Comparison of ENCODE assay signal across 23 cellular contexts in genomic region chr11:104819603-104820002, GRCh38.
"Had no signal": no experiment of that assay in that cellular context is flagged by ENCODE, and none has a peak within 500 bp of the region (broad histone marks: within the 10 kb centered on the region; RNA-seq: fewer than 3 reads in every experiment).

No MANE protein-coding gene starts in this region.

- H3K9me3 Mint-ChIP-seq: activated CD4-positive, alpha-beta memory T cell treated with anti-CD3 and anti-CD28 coated beads for 36 hours; activated CD4-positive, alpha-beta T cell treated with anti-CD3 and anti-CD28 coated beads, Interleukin-2, amount 10 ng/mL, durations not matched to agents 7 days and 5 days; activated T-helper 2 cell treated with anti-CD3 and anti-CD28 coated beads, Interferon-gamma antibody, Interleukin-2, Interleukin-4, amounts not matched to agents 10 μg/mL and 5 μg/mL and 100 μg/mL, durations not matched to agents 14 hours and 24 hours and 36 hours had no signal

- H3K4me3 Mint-ChIP-seq: activated CD4-positive, alpha-beta memory T cell treated with anti-CD3 and anti-CD28 coated beads for 36 hours; activated CD4-positive, alpha-beta T cell treated with anti-CD3 and anti-CD28 coated beads, Interleukin-2, amount 10 ng/mL, durations not matched to agents 7 days and 5 days; activated naive CD8-positive, alpha-beta T cell treated with anti-CD3 and anti-CD28 coated beads, Interleukin-2, amount 10 ng/mL, durations not matched to agents 7 days and 5 days; T-helper 17 cell had no signal

- H3K27ac Mint-ChIP-seq: activated CD4-positive, alpha-beta memory T cell treated with anti-CD3 and anti-CD28 coated beads for 36 hours; activated CD4-positive, alpha-beta T cell treated with anti-CD3 and anti-CD28 coated beads, Interleukin-2, amount 10 ng/mL, durations not matched to agents 7 days and 5 days; activated naive CD8-positive, alpha-beta T cell treated with anti-CD3 and anti-CD28 coated beads, Interleukin-2, amount 10 ng/mL, durations not matched to agents 7 days and 5 days; activated T-helper 2 cell treated with anti-CD3 and anti-CD28 coated beads, Interferon-gamma antibody, Interleukin-2, Interleukin-4, amounts not matched to agents 10 μg/mL and 5 μg/mL and 100 μg/mL, durations not matched to agents 14 hours and 24 hours and 36 hours; T-helper 17 cell had no signal

- H3K36me3 Mint-ChIP-seq: activated CD4-positive, alpha-beta memory T cell treated with anti-CD3 and anti-CD28 coated beads for 36 hours had no signal

- ATAC-seq: PC-3, T-helper 17 cell had no signal

- H3K4me1 Mint-ChIP-seq: activated CD4-positive, alpha-beta T cell treated with anti-CD3 and anti-CD28 coated beads, Interleukin-2, amount 10 ng/mL, durations not matched to agents 7 days and 5 days had no signal

- H3K27me3 Mint-ChIP-seq: activated CD4-positive, alpha-beta memory T cell treated with anti-CD3 and anti-CD28 coated beads for 36 hours; activated CD4-positive, alpha-beta T cell treated with anti-CD3 and anti-CD28 coated beads, Interleukin-2, amount 10 ng/mL, durations not matched to agents 7 days and 5 days; T-helper 17 cell had no signal

- FAIRE-seq: RCC 7860, TTC549 had no signal

- DNase-seq: activated CD4-positive, alpha-beta memory T cell treated with anti-CD3 and anti-CD28 coated beads for 36 hours; activated CD4-positive, alpha-beta T cell treated with anti-CD3 and anti-CD28 coated beads, Interleukin-2, amount 10 ng/mL, durations not matched to agents 7 days and 5 days; activated CD4-positive, CD25-positive, alpha-beta regulatory T cell; activated gamma-delta T cell treated with Interleukin-2 at 50 U/mL for 16 hours; activated naive CD4-positive, alpha-beta T cell treated with anti-CD3 and anti-CD28 coated beads, Interleukin-2, amount 50 U/mL, for 16 hours; activated naive CD8-positive, alpha-beta T cell treated with anti-CD3 and anti-CD28 coated beads, Interleukin-2, amount 10 ng/mL, durations not matched to agents 7 days and 5 days; activated T-cell treated with anti-CD3 and anti-CD28 coated beads for 4 hours; activated T-cell treated with anti-CD3 and anti-CD28 coated beads, Interleukin-2, amount 50 U/mL, for 48 hours; aorta; central memory CD4-positive, alpha-beta T cell; NCI-H1105 treated with DMSO at 0.1 percent for 48 hours; NCI-H1436 treated with DMSO at 0.1 percent for 48 hours; NCI-H187; NCI-H2081; NCI-H510A treated with DMSO at 0.1 percent for 48 hours; NCI-H69; PC-3; SHP77 treated with DMSO at 0.1 percent for 48 hours; T-helper 17 cell; T1000 had no signal
